ENCODE assay signal across 8 cellular contexts in the genomic region with DNA sequence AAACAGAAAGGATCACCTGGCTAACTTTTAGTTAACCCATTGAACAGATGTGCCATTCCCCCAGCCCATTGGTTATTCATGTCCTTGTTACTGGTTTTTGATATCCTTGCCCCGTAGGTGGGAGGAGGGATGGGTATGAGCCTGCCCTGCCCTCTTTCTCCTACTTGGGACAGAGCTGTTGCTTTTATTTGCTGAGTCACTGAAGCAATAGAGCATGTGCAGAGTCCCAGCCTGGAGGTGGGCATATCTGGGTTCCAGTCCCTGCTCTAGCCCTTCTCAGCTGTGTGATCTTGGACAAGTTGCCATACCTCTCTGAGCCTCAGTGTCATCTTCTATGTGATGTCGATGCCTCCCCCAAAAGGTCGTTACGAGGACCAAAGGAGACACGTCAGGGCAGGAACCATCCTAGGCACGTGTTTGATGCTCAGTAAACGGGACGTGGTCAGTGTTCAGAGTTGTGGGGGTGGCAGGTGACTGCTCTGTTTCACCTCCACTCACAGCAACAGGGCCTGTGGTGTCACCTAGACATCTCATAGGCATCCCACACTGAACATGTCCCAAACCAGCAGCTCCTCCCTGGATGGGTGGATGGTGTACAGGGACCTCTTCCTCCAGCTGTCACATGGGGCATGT.
A peak's percentile ranks its signal among the peaks of the same experiment; 100 is the strongest.
DNase-seq lines count a peak whose midpoint lies in the region; ATAC-seq, FAIRE-seq and TF ChIP-seq lines count a peak whose summit lies in the region.

No MANE protein-coding gene starts in this region.

- no peak overlapping the region for H3K23ac ChIP-seq in trophoblast cell (ENCODE audit: low read length)

- H3K9ac ChIP-seq in trophoblast cell (ENCODE audit: low read length), result no peak overlapping the region

- H3K4me3 ChIP-seq in PC-9 (peak overlapping the region; percentile 35; the same call in 1 of the 2 replicates), trophoblast cell (ENCODE audit: low read depth, low read length) (peak overlapping the region; percentile 27)

- peak overlapping the region; percentile 33 for H3K14ac ChIP-seq in trophoblast cell (ENCODE audit: low read length)

- intact Hi-C loops in PC-9 (cut with micrococcal nuclease; ENCODE audit: unreplicated experiment), result loop anchor here (5.0 to 10.0 kb wide), 3 partner anchors 126 to 584 kb away; partner anchors contain the start of gene BTBD10

- H3K4ac ChIP-seq in trophoblast cell (ENCODE audit: low read depth, low read length), result peak overlapping the region; percentile 9

- FAIRE-seq in GM12892 (lab: Jason Lieb, UNC), result no peak

- H2AFZ ChIP-seq in PC-9 (peak overlapping the region; percentile 60; the same call in 1 of the 2 replicates), trophoblast cell (ENCODE audit: insufficient read depth, low read length, poor library complexity) (no peak overlapping the region)

- peaks cover 16% of the 10 kb centered on the region; the same call in 1 of the 2 replicates for H3F3A ChIP-seq in PC-9 (ENCODE audit: insufficient read depth, low read depth)

- H2BK5ac ChIP-seq in trophoblast cell (ENCODE audit: low read depth, low read length, poor library complexity), result peak overlapping the region; percentile 5

- H3K9me3 ChIP-seq in PC-9 (ENCODE audit: insufficient read depth, low read depth), result no peaks in the 10 kb centered on the region
- H3K9me3 ChIP-seq in trophoblast cell (ENCODE audit: insufficient read depth, low read depth, low read length), result no peaks in the 10 kb centered on the region

- H4K20me1 ChIP-seq in PC-9 (ENCODE audit: insufficient read depth), result no peaks in the 10 kb centered on the region

- peak overlapping the region; percentile 2 for H2BK12ac ChIP-seq in trophoblast cell (ENCODE audit: low read length)

- no peaks in the 10 kb centered on the region for H3K9me2 ChIP-seq in PC-9 (ENCODE audit: insufficient read depth)

- H3K4me2 ChIP-seq in PC-9 (peak overlapping the region; percentile 76), trophoblast cell (ENCODE audit: low read length) (peak overlapping the region; percentile 2)

- POLR2A ChIA-PET in PC-9 (lab: Charles Lee; ENCODE audit: unreplicated experiment), result interaction anchor here (0.6 kb wide), 1 partner anchor 545 kb away, joined by 4 read pairs; no protein-coding TSS in a partner anchor

- TF ChIP-seq POLR2A in GM12892 (IDR thresholded peaks at IDR 0.05; ENCODE audit: low read depth, low read length), result no peak

- H3K27me3 ChIP-seq in PC-9 (ENCODE audit: insufficient read depth, low read depth), result no peaks in the 10 kb centered on the region
- H3K27me3 ChIP-seq in trophoblast cell (ENCODE audit: insufficient read depth, low read length), result no peaks in the 10 kb centered on the region

- H3K18ac ChIP-seq in trophoblast cell (ENCODE audit: low read length), result peak overlapping the region; percentile 5

- H2AK5ac ChIP-seq in trophoblast cell (ENCODE audit: low read length), result peak overlapping the region; percentile 6

- CTCF ChIA-PET in PC-9 (lab: Charles Lee), result interaction anchor here (0.6 to 1.2 kb wide), 3 partner anchors 118 to 882 kb away, joined by 3 to 16 read pairs (median 3); no protein-coding TSS in a partner anchor

- TSS peak; percentile 40 for BruUV-seq in PC-9 (replicated peaks; lab: Mats Ljungman, UMichigan)

- H3K36me3 ChIP-seq in PC-9 (ENCODE audit: low read depth) (no peaks in the 10 kb centered on the region), trophoblast cell (ENCODE audit: control insufficient read depth in 1 of 2, insufficient read depth in 2 of 2, low read length in 2 of 2) (no peaks in the 10 kb centered on the region)

- WGBS in trophoblast cell (ENCODE audit: extremely low coverage, insufficient coverage, insufficient read length), result no CpG with 5 or more reads among the region's 8 CpGs

- H3K4me1 ChIP-seq in PC-9 (replicated peaks; ENCODE audit: insufficient read depth), result peaks cover 39% of the 10 kb centered on the region
- H3K4me1 ChIP-seq in trophoblast cell (ENCODE audit: control insufficient read depth in 1 of 2, insufficient read depth in 2 of 2, low read length in 2 of 2), result peaks cover 20 to 29% of the 10 kb centered on the region in 2 experiments

- peak overlapping the region; percentile 85 for H3K27ac ChIP-seq in PC-9
- peak overlapping the region; percentile 30 for H3K27ac ChIP-seq in trophoblast cell (ENCODE audit: low read depth, low read length)

- H4K12ac ChIP-seq in trophoblast cell (ENCODE audit: low read depth, low read length), result no peak overlapping the region

- DNase-seq in DMS53 treated with DMSO at 0.1 percent for 48 hours (lab: John Stamatoyannopoulos, UW; ENCODE audit: unreplicated experiment) (peak; percentile 67), PC-9 (peak in 1 of 2 experiments; percentile 44), dedifferentiated amniotic fluid mesenchymal stem cell (ENCODE audit: extremely low spot score) (peak; percentile 54), trophoblast cell (no peak), NCI-H524 (lab: John Stamatoyannopoulos, UW) (no peak), GM12892 (ENCODE audit: insufficient read length) (no peak)

- H4K91ac ChIP-seq in trophoblast cell (ENCODE audit: low read depth, low read length), result peak overlapping the region; percentile 58

- no peak for TF ChIP-seq CTCF in PC-9 (conservative IDR thresholded peaks at IDR 0.05)

- H2BK120ac ChIP-seq in trophoblast cell (ENCODE audit: insufficient read depth, low read length, poor library complexity), result peak overlapping the region; percentile 46

- no peaks in the 10 kb centered on the region for H3K79me2 ChIP-seq in PC-9 (ENCODE audit: low read depth)
- peaks cover 2% of the 10 kb centered on the region for H3K79me2 ChIP-seq in trophoblast cell (ENCODE audit: control insufficient read depth, insufficient read depth, low read length, poor library complexity)

- peaks cover 17% of the 10 kb centered on the region for H3K79me1 ChIP-seq in trophoblast cell (ENCODE audit: low read length)

- ATAC-seq in GM21576 (IDR thresholded peaks at IDR 0.05; ENCODE audit: unreplicated experiment), result no peak
- ATAC-seq in HG03139 (IDR thresholded peaks at IDR 0.05; ENCODE audit: unreplicated experiment), result no peak

- H4K8ac ChIP-seq in trophoblast cell (ENCODE audit: low read depth, low read length), result peak overlapping the region; percentile 5

Comparison
In these comparisons a context has a peak if more than half of its experiments do, and no peak if none do; other contexts are left out.
1. DNase-seq: peak in DMS53 treated with DMSO at 0.1 percent for 48 hours (single experiment) and dedifferentiated amniotic fluid mesenchymal stem cell (single experiment); none in trophoblast cell (0 of 2), NCI-H524 (0 of 2) and GM12892 (single experiment).